25 cellular contexts compared by ENCODE assay signal in the genomic region with DNA sequence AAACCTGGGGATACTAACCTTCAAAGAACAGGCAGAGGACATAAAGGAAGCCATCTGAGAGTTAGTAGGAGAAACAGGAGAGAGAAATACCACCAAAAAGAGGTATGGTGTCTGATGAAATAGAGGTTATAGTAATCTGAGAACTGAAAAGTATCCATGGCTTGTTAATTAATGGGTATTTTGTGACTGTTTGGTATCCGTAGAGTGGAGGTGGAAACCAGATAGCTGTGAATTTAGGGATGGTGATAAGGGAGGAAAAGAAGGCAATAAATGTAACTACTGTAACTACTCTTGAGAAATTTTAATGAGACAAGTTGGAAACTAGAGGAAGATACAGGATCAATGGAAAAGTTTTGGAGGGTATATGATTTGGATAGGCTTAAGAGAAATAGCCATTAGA. TPM values are rescaled to one million over a fixed set of nuclear protein-coding genes. Genes with fewer than 3 reads are reported as not detected.
"Had no signal": no experiment of that assay in that cellular context is flagged by ENCODE, and none has a peak within 500 bp of the region (broad histone marks: within the 10 kb centered on the region; RNA-seq: fewer than 3 reads in every experiment).

No MANE protein-coding gene starts in this region.

- H2AFZ ChIP-seq: hepatocyte had no signal

- H3K9me3 ChIP-seq: esophagus muscularis mucosa, lower lobe of right lung, mucosa of descending colon had no signal

- H3K4me2 ChIP-seq: hepatocyte had no signal

- H3K9me3 Mint-ChIP-seq: mesothelial cell of epicardium had no signal

- H3K79me2 ChIP-seq: hepatocyte had no signal

- H3K27ac Mint-ChIP-seq: immature natural killer cell, mesothelial cell of epicardium had no signal

- H3K4me1 Mint-ChIP-seq: immature natural killer cell, mesothelial cell of epicardium had no signal

- H3K4me3 Mint-ChIP-seq: immature natural killer cell, mesothelial cell of epicardium had no signal

- FAIRE-seq: colon, endothelial cell of umbilical vein, frontal cortex, kidney had no signal

- H3K36me3 ChIP-seq: lower lobe of right lung had no signal

- H3K27me3 ChIP-seq: dorsolateral prefrontal cortex, esophagus muscularis mucosa, foreskin keratinocyte, hepatocyte had no signal

- H3K36me3 Mint-ChIP-seq: immature natural killer cell, mesothelial cell of epicardium had no signal

- H3K27ac ChIP-seq: coronary artery, dorsolateral prefrontal cortex, esophagus muscularis mucosa, foreskin keratinocyte, hepatocyte, lower lobe of right lung had no signal

- H3K4me3 ChIP-seq: coronary artery, dorsolateral prefrontal cortex, esophagus muscularis mucosa, hepatocyte, lower lobe of right lung, mucosa of descending colon had no signal

- DNase-seq: dermis blood vessel endothelial cell; dorsolateral prefrontal cortex; effector CD4-positive, alpha-beta T cell; effector memory CD4-positive, alpha-beta T cell; foreskin keratinocyte; glutamatergic neuron; head of caudate nucleus; hypothalamus; immature natural killer cell; islet precursor cell; kidney; kidney glomerular epithelial cell; left colon; left ventricle myocardium superior; lower lobe of right lung; mesenchymal stem cell; mucosa of descending colon had no signal

- ATAC-seq: foreskin keratinocyte, left colon, left lobe of liver, left ventricle myocardium superior, lower lobe of right lung, mucosa of descending colon had no signal

- H3K4me1 ChIP-seq: foreskin keratinocyte, lower lobe of right lung had no signal

RNA-seq across cellular contexts. Expression of gene PRKAA2, which starts 27.5 kb away (rescaled TPM):
- polyA plus RNA-seq: immature natural killer cell had no signal
